ENCODE assay signal across 21 cellular contexts in genomic region chr6:24415753-24416152, GRCh38. TPM values are rescaled to one million over a fixed set of nuclear protein-coding genes. Genes with fewer than 3 reads are reported as not detected.
DNase-seq lines count a peak whose midpoint lies in the region; ATAC-seq, FAIRE-seq and TF ChIP-seq lines count a peak whose summit lies in the region.
"Had no signal": no experiment of that assay in that cellular context is flagged by ENCODE, and none has a peak within 500 bp of the region (broad histone marks: within the 10 kb centered on the region; RNA-seq: fewer than 3 reads in every experiment).

No MANE protein-coding gene starts in this region.

- RAD21 ChIA-PET in GM12878 (lab: Charles Lee; ENCODE audit: unreplicated experiment), result interaction anchor here (0.6 to 1.0 kb wide), 4 partner anchors 11 to 133 kb away, joined by 3 read pairs; no protein-coding TSS in a partner anchor

- SMC1A ChIA-PET in GM12878 (lab: Charles Lee; ENCODE audit: uncharacterized antibody, unreplicated experiment), result interaction anchor here (0.7 to 1.5 kb wide), 4 partner anchors 11 to 591 kb away, joined by 3 read pairs; no protein-coding TSS in a partner anchor

- no peak for TF ChIP-seq CTCF in GM12878 (IDR thresholded peaks at IDR 0.05 in 2 of 3, conservative IDR thresholded peaks at IDR 0.05 in 1 of 3; ENCODE audit: control insufficient read depth in 2 of 3, extremely low read depth in 1 of 3, insufficient read depth in 1 of 3, low read depth in 3 of 3, low read length in 3 of 3)
- no peak for TF ChIP-seq CTCF in lower leg skin (IDR thresholded peaks at IDR 0.05)

- POLR2A ChIA-PET in GM12878 (lab: Charles Lee), result interaction anchor here (0.5 to 1.3 kb wide), 4 partner anchors 13 to 514 kb away, joined by 3 to 6 read pairs (median 4); partner anchors contain the start of gene MRS2

- H3K27me3 ChIP-seq in GM12878 (replicated peaks in 1 of 2; ENCODE audit: control insufficient read depth in 2 of 2, insufficient read depth in 2 of 2, low read length in 1 of 2), result no peaks in the 10 kb centered on the region
- H3K27me3 ChIP-seq: spleen had no signal

- H3K36me3 ChIP-seq in GM12878 (ENCODE audit: control insufficient read depth in 2 of 2, insufficient read depth in 2 of 2, low read length in 1 of 2), result peaks cover 8 to 32% of the 10 kb centered on the region in 2 experiments

- CTCF ChIA-PET in GM12878 (lab: Yijun Ruan, JAX), result interaction anchor here (1.0 to 2.6 kb wide), 3 partner anchors 15 to 133 kb away, joined by 3 to 9 read pairs (median 4); partner anchors contain the start of gene ALDH5A1

- H3K9ac ChIP-seq in GM12878 (ENCODE audit: control insufficient read depth, insufficient read depth, low read length), result no peak overlapping the region

- H2AFZ ChIP-seq in GM12878 (ENCODE audit: control insufficient read depth, low read depth, low read length), result no peak overlapping the region

- BruUV-seq in GM12878 (replicated peaks; lab: Mats Ljungman, UMichigan), result no TSS peak

- no peaks in the 10 kb centered on the region for H3K79me2 ChIP-seq in GM12878 (ENCODE audit: control insufficient read depth, insufficient read depth, low read length)

- 2% methylated on average over 4 of the region's 4 CpGs for WGBS in GM12878 (ENCODE audit: insufficient coverage, insufficient replicate concordance, low lambda C conversion rate, missing lambda C conversion rate)
- 93 to 95% methylated on average over 4 of the region's 4 CpGs for WGBS in lower leg skin, 2 donors

- H3K9me3 ChIP-seq in GM12878 (replicated peaks; ENCODE audit: control insufficient read depth, insufficient read depth, low read length), result no peaks in the 10 kb centered on the region
- H3K9me3 ChIP-seq: Caco-2, psoas muscle, spleen had no signal

- no peaks in the 10 kb centered on the region for H4K20me1 ChIP-seq in GM12878 (ENCODE audit: control insufficient read depth, insufficient read depth)

- no peaks in the 10 kb centered on the region for H3K4me1 ChIP-seq in GM12878 (ENCODE audit: control insufficient read depth, insufficient read depth, low read length)
- H3K4me1 ChIP-seq: Caco-2, psoas muscle, spleen had no signal

- in situ Hi-C loops in GM12878 (cut with MboI), result no loop called here

- FAIRE-seq in GM12878 (lab: Jason Lieb, UNC), result peak; percentile 23
- FAIRE-seq: islet of Langerhans had no signal

- no peak for TF ChIP-seq EP300 in GM12878 (IDR thresholded peaks at IDR 0.05; ENCODE audit: borderline replicate concordance in 1 of 2, control insufficient read depth in 1 of 2, low read depth in 2 of 2, low read length in 2 of 2)

- peak; percentile 80 for ATAC-seq in GM18873 (IDR thresholded peaks at IDR 0.05; ENCODE audit: low FRiP score, unreplicated experiment)
- peak; percentile 74 for ATAC-seq in GM21528 (IDR thresholded peaks at IDR 0.05; ENCODE audit: low FRiP score, unreplicated experiment)
- peak; percentile 69 for ATAC-seq in HG02973 (IDR thresholded peaks at IDR 0.05; ENCODE audit: unreplicated experiment)
- ATAC-seq in GM12878, result peak; percentile 97
- ATAC-seq: psoas muscle, T-helper 17 cell had no signal

- no peak overlapping the region for H3K4me2 ChIP-seq in GM12878 (ENCODE audit: control insufficient read depth, insufficient read depth)

- H3K27ac ChIP-seq in GM12878 (ENCODE audit: control insufficient read depth, insufficient read depth), result no peak overlapping the region
- H3K27ac ChIP-seq: psoas muscle, spleen had no signal

- no peak for TF ChIP-seq POLR2A in GM12878 (IDR thresholded peaks at IDR 0.05; ENCODE audit: low read depth, low read length)
- no peak for TF ChIP-seq POLR2A in lower leg skin (IDR thresholded peaks at IDR 0.05)

- DNase-seq in GM12878 (ENCODE audit: low read depth, low spot score) (no peak), NCI-H748 (lab: John Stamatoyannopoulos, UW; ENCODE audit: unreplicated experiment) (no peak), lower leg skin (ENCODE audit: low spot score in 2 of 2) (no peak), NCI-H2029 treated with DMSO at 0.1 percent for 48 hours (lab: John Stamatoyannopoulos, UW) (no peak)
- DNase-seq in activated naive CD4-positive, alpha-beta T cell (lab: John Stamatoyannopoulos, UW), result no peak
- DNase-seq: activated effector memory CD4-positive, alpha-beta T cell treated with Interleukin-2 at 50 U/mL for 16 hours; AML-193; Caco-2; effector memory CD4-positive, alpha-beta T cell; NCI-H1417 treated with DMSO at 0.1 percent for 48 hours; NCI-H345; nephron progenitor cell; psoas muscle; SHP77 treated with DMSO at 0.1 percent for 48 hours; spleen; T-helper 17 cell; trophoblast cell had no signal

- TF ChIP-seq RAD21 in GM12878 (IDR thresholded peaks at IDR 0.05; ENCODE audit: insufficient read depth, low read depth, low read length), result no peak

- H3K4me3 ChIP-seq in GM12878 (no peak overlapping the region), lower leg skin (ENCODE audit: low read depth, poor library complexity, severe bottlenecking) (no peak overlapping the region)
- H3K4me3 ChIP-seq: psoas muscle, spleen had no signal

- intact Hi-C loops in GM12878 (cut with micrococcal nuclease; ENCODE audit: unreplicated experiment) (loop anchor here (5.0 kb wide), 1 partner anchor 133 kb away; no protein-coding TSS in a partner anchor), lower leg skin (cut with DNase I; ENCODE audit: low total_unique reads) (no loop called here)

TF ChIP-seq in GM12878, 131 proteins besides CTCF, POLR2A, EP300 and RAD21:
- TF ChIP-seq ZBTB33 (IDR thresholded peaks at IDR 0.05), result no peak
- TF ChIP-seq RUNX3 (IDR thresholded peaks at IDR 0.05; ENCODE audit: low read length), result peak; percentile 24; the same call in 1 of the 2 replicates
- peak; percentile 36; the same call in 1 of the 2 replicates for TF ChIP-seq PAX5 (IDR thresholded peaks at IDR 0.05; ENCODE audit: borderline replicate concordance, low read depth, low read length)
- TF ChIP-seq CHD4 (IDR thresholded peaks at IDR 0.05), result no peak
- no peak for TF ChIP-seq STAT3 (IDR thresholded peaks at IDR 0.05; ENCODE audit: low read depth, low read length)

RNA-seq across cellular contexts. Expression of gene MRS2, which starts 13.0 kb away (rescaled TPM):
- total RNA-seq in GM12878 (2013; cell fraction: nucleolus; rRNA removed), result 42.0 and 42.2 TPM in 2 replicates
- total RNA-seq in GM12878 (2014; rRNA removed) (18.0 and 20.7 TPM in 2 replicates), GM12878 (2014; rRNA removed; fragmentation: Illumina TruSeq; extraction: Trizol) (20.9 and 22.0 TPM in 2 replicates), GM12878 (2021) (25.6 and 25.7 TPM in 2 replicates), lower leg skin (10 to 100 TPM; 16.0 to 25.4 (median 20.6) TPM)
- polyA plus RNA-seq in GM12878 (2011; ENCODE audit: low read depth), result 9.4 TPM
- polyA plus RNA-seq in GM12878 (2011; rRNA removed) (29.0 and 43.5 TPM in 2 replicates), GM12878 (2014; fragmentation: Illumina TruSeq; extraction: Trizol) (23.7 and 26.2 TPM in 2 replicates), GM12878 (2014; fragmentation: Nextera tagmentation; extraction: Ambion mirVana) (10 to 100 TPM in 1 of 2 experiments, 1 to 10 TPM in 1; 7.5 to 12.6 TPM), GM12878 (2014; rRNA removed) (19.0 and 24.8 TPM in 2 replicates), GM12878 (2016; fragmentation: Nextera tagmentation; extraction: Ambion mirVana) (10 to 100 TPM; 26.7 to 29.9 TPM)
- 14.7 and 17.7 TPM in 2 replicates for polyA plus RNA-seq in GM12878 (2011; cell fraction: cytosol; rRNA removed)
- polyA plus RNA-seq in GM12878 (2011; cell fraction: nucleus; rRNA removed), result 20.2 and 21.8 TPM in 2 replicates
- 11.5 and 16.5 TPM in 2 replicates for polyA plus RNA-seq in GM12878 (2012)
- 16.8 and 23.3 TPM in 2 replicates for polyA minus RNA-seq in GM12878 (2011; rRNA and poly(A)+ RNA removed)
- polyA minus RNA-seq in GM12878 (2011; cell fraction: cytosol; rRNA and poly(A)+ RNA removed), result 13.7 and 16.4 TPM in 2 replicates
- polyA minus RNA-seq in GM12878 (2011; cell fraction: nucleus; rRNA and poly(A)+ RNA removed), result 15.2 and 18.7 TPM in 2 replicates

RNA-seq across cellular contexts. Expression of gene DCDC2, which starts 57.9 kb away (rescaled TPM):
- not detected in 2 replicates for total RNA-seq in GM12878 (2013; cell fraction: nucleolus; rRNA removed)
- total RNA-seq in GM12878 (2014; rRNA removed) (under 0.01 TPM in 1 of 2 replicates, not detected in the other), GM12878 (2014; rRNA removed; fragmentation: Illumina TruSeq; extraction: Trizol) (not detected in 2 replicates), GM12878 (2021) (not detected in 2 replicates), lower leg skin (under 1 TPM in 2 of 4 donors, not detected in 2; 0.10 to 0.20 TPM)
- not detected for polyA plus RNA-seq in GM12878 (2011; ENCODE audit: low read depth)
- polyA plus RNA-seq in GM12878 (2011; rRNA removed) (not detected in 2 replicates), GM12878 (2014; fragmentation: Illumina TruSeq; extraction: Trizol) (0.03 and 0.11 TPM in 2 replicates), GM12878 (2014; fragmentation: Nextera tagmentation; extraction: Ambion mirVana) (not detected), GM12878 (2014; rRNA removed) (not detected in 2 replicates), GM12878 (2016; fragmentation: Nextera tagmentation; extraction: Ambion mirVana) (not detected)
- polyA plus RNA-seq in GM12878 (2011; cell fraction: cytosol; rRNA removed), result not detected in 2 replicates
- polyA plus RNA-seq in GM12878 (2011; cell fraction: nucleus; rRNA removed), result not detected in 2 replicates
- polyA plus RNA-seq in GM12878 (2012), result 0.03 TPM in 2 replicates
- not detected in 2 replicates for polyA minus RNA-seq in GM12878 (2011; rRNA and poly(A)+ RNA removed)
- polyA minus RNA-seq in GM12878 (2011; cell fraction: cytosol; rRNA and poly(A)+ RNA removed), result not detected in 2 replicates
- polyA minus RNA-seq in GM12878 (2011; cell fraction: nucleus; rRNA and poly(A)+ RNA removed), result not detected in 2 replicates
- total RNA-seq: spleen had no signal
